Comparison of ENCODE assay signal across 31 cellular contexts in the genomic region with DNA sequence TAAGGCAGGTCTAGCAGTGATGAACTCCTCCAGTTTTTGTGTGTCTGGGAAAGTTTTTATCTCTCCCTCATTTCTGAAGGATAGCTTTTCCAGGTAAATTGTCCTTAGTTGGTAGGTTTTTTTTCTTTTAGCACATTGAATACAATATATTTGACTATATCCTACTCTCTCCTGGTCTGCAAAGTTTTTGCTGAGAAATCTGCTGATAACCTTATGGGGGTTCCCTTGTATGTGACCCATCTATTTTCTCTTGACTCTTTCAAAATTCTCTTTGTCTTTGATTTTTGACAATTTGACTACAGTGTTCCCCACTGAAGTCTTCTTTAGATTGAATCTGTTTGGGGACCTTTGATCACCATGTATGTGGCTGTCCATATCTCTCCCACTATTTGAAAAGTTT. TPM values are rescaled to one million over a fixed set of nuclear protein-coding genes. Genes with fewer than 3 reads are reported as not detected.
DNase-seq lines count a peak whose midpoint lies in the region; ATAC-seq, FAIRE-seq and TF ChIP-seq lines count a peak whose summit lies in the region.
"Had no signal": no experiment of that assay in that cellular context is flagged by ENCODE, and none has a peak within 500 bp of the region (broad histone marks: within the 10 kb centered on the region; RNA-seq: fewer than 3 reads in every experiment).

No MANE protein-coding gene starts in this region.

- H3K4me1 Mint-ChIP-seq in CD4-positive, alpha-beta memory T cell, result no peaks in the 10 kb centered on the region
- H3K4me1 Mint-ChIP-seq: B cell; CD14-positive monocyte; CD4-positive, CD25-positive, alpha-beta regulatory T cell; CD8-positive, alpha-beta memory T cell had no signal

- ATAC-seq in A549, result no peak
- ATAC-seq: CD8-positive, alpha-beta T cell had no signal

- peaks cover 11 to 21% of the 10 kb centered on the region in 2 donors for H3K27me3 Mint-ChIP-seq in CD4-positive, alpha-beta memory T cell

- H3K9me3 ChIP-seq in A549 (peaks cover 48% of the 10 kb centered on the region), HEK293 (ENCODE audit: control insufficient read depth, insufficient read depth, low read depth, low read length) (peaks cover 27% of the 10 kb centered on the region)
- H3K9me3 ChIP-seq in CD4-positive, alpha-beta memory T cell (ENCODE audit: control insufficient read depth in 1 of 2, low read length in 2 of 2), result no peaks in the 10 kb centered on the region
- H3K9me3 ChIP-seq: BE2C had no signal

- H3K36me3 Mint-ChIP-seq in CD4-positive, alpha-beta memory T cell, result no peaks in the 10 kb centered on the region
- H3K36me3 Mint-ChIP-seq: CD14-positive monocyte; CD4-positive, CD25-positive, alpha-beta regulatory T cell; CD8-positive, alpha-beta T cell had no signal

- H3K4me3 ChIP-seq in A549, result no peak overlapping the region
- H3K4me3 ChIP-seq in HEK293 (ENCODE audit: low read depth, low read length), result no peak overlapping the region
- no peak overlapping the region for H3K4me3 ChIP-seq in CD4-positive, alpha-beta memory T cell (ENCODE audit: low read length in 2 of 2)
- H3K4me3 ChIP-seq: BLaER1; BLaER1 treated with 17β-estradiol and CSF1 and Interleukin-3, amounts not matched to agents 10 nM and 100 nM had no signal

- no peak for TF ChIP-seq RAD21 in A549 (conservative IDR thresholded peaks at IDR 0.05 in 1 of 2, IDR thresholded peaks at IDR 0.05 in 1 of 2)

- DNase-seq in A549 (ENCODE audit: low read depth in 1 of 2, low spot score in 1 of 2), result no peak
- no peak for DNase-seq in CD4-positive, alpha-beta memory T cell
- no peak for DNase-seq in NK-92 (lab: John Stamatoyannopoulos, UW; ENCODE audit: unreplicated experiment)
- DNase-seq: 8988T; ACHN; AML-193; BE2C; C1 segment of cervical spinal cord; Caco-2; Calu3; CD4-positive, alpha-beta T cell; CD4-positive, CD25-positive, alpha-beta regulatory T cell; CD8-positive, alpha-beta memory T cell; CD8-positive, alpha-beta T cell; COR-L47; DMS 273 treated with DMSO at 0.1 percent for 48 hours; DMS153; DMS53; DMS79; DMS79 treated with DMSO at 0.1 percent for 48 hours; DND-41; EL had no signal

- peaks cover 0 to 3% of the 10 kb centered on the region in 2 experiments; a peak in 2 of 3 replicates for H3K36me3 ChIP-seq in HEK293 (ENCODE audit: control insufficient read depth in 2 of 2, insufficient read depth in 1 of 2, low read length in 2 of 2)
- no peaks in the 10 kb centered on the region for H3K36me3 ChIP-seq in CD4-positive, alpha-beta memory T cell (ENCODE audit: insufficient read depth, low read length)
- H3K36me3 ChIP-seq: BE2C; BLaER1; BLaER1 treated with 17β-estradiol and CSF1 and Interleukin-3, amounts not matched to agents 10 nM and 100 nM had no signal

- TF ChIP-seq EP300 in A549 (IDR thresholded peaks at IDR 0.05), result no peak

- H3K4me1 ChIP-seq in A549 (no peaks in the 10 kb centered on the region), HEK293 (ENCODE audit: control insufficient read depth, insufficient read depth, low read length) (no peaks in the 10 kb centered on the region)
- H3K4me1 ChIP-seq in CD4-positive, alpha-beta memory T cell (ENCODE audit: insufficient read depth, low read length), result no peaks in the 10 kb centered on the region
- H3K4me1 ChIP-seq: BE2C, BLaER1, Caco-2 had no signal

- H3K9me3 Mint-ChIP-seq in CD4-positive, alpha-beta memory T cell, result peaks cover 0 to 42% (median 30%) of the 10 kb centered on the region in 8 donors

- POLR2A ChIA-PET in A549 (lab: Yijun Ruan, JAX), result no interaction called here
- POLR2A ChIA-PET in HEK293 (lab: Yijun Ruan, JAX), result no interaction called here
- POLR2A ChIA-PET in CD4-positive, alpha-beta memory T cell (lab: Charles Lee; ENCODE audit: partially characterized antibody), result no interaction called here

- CTCF ChIA-PET in A549 (lab: Yijun Ruan, JAX), result interaction anchor here (0.8 to 1.2 kb wide), 3 partner anchors 11 to 16 kb away, joined by 3 read pairs; no protein-coding TSS in a partner anchor
- CTCF ChIA-PET in HEK293 (lab: Yijun Ruan, JAX), result interaction anchor here (0.6 to 1.1 kb wide), 4 partner anchors 13 to 267 kb away, joined by 3 to 4 read pairs (median 3); no protein-coding TSS in a partner anchor
- CTCF ChIA-PET in CD4-positive, alpha-beta memory T cell (lab: Charles Lee; ENCODE audit: partially characterized antibody), result no interaction called here

- no peak for TF ChIP-seq POLR2A in A549 (IDR thresholded peaks at IDR 0.05; ENCODE audit: low read length)

- TF ChIP-seq CTCF in A549 (IDR thresholded peaks at IDR 0.05), result no peak
- TF ChIP-seq CTCF in HEK293 (tag by site-specific recombination; IDR thresholded peaks at IDR 0.05), result no peak

- H3K27me3 ChIP-seq in CD4-positive, alpha-beta memory T cell (ENCODE audit: insufficient read depth, low read length), result no peaks in the 10 kb centered on the region
- H3K27me3 ChIP-seq: BE2C; BLaER1; BLaER1 treated with 17β-estradiol and CSF1 and Interleukin-3, amounts not matched to agents 10 nM and 100 nM had no signal

- peak; percentile 77 for FAIRE-seq in A549 (lab: Jason Lieb, UNC)
- FAIRE-seq: A204.1, D721Med had no signal

- no peak overlapping the region for H3K4me3 Mint-ChIP-seq in CD4-positive, alpha-beta memory T cell
- H3K4me3 Mint-ChIP-seq: B cell; CD14-positive monocyte; CD4-positive, alpha-beta T cell; CD4-positive, CD25-positive, alpha-beta regulatory T cell; CD8-positive, alpha-beta memory T cell; CD8-positive, alpha-beta T cell had no signal

- no peak overlapping the region for H3K4me2 ChIP-seq in A549
- H3K4me2 ChIP-seq: BLaER1; BLaER1 treated with 17β-estradiol and CSF1 and Interleukin-3, amounts not matched to agents 10 nM and 100 nM had no signal

- H3K27ac Mint-ChIP-seq in CD4-positive, alpha-beta memory T cell, result no peak overlapping the region
- H3K27ac Mint-ChIP-seq: B cell; CD14-positive monocyte; CD4-positive, alpha-beta T cell; CD4-positive, CD25-positive, alpha-beta regulatory T cell; CD8-positive, alpha-beta memory T cell; CD8-positive, alpha-beta T cell had no signal

- H3K27ac ChIP-seq in A549 (no peak overlapping the region), HEK293 (ENCODE audit: extremely low read depth, low read depth, low read length) (no peak overlapping the region)
- no peak overlapping the region for H3K27ac ChIP-seq in CD4-positive, alpha-beta memory T cell (ENCODE audit: low read depth, low read length)
- H3K27ac ChIP-seq: 22Rv1; BLaER1; BLaER1 treated with 17β-estradiol and CSF1 and Interleukin-3, amounts not matched to agents 10 nM and 100 nM; C4-2B had no signal

- intact Hi-C loops in CD4-positive, alpha-beta memory T cell (cut with micrococcal nuclease), result no loop called here

TF ChIP-seq in A549, 52 proteins besides CTCF, POLR2A, EP300 and RAD21 (continues in another document):
- no peak for TF ChIP-seq ZSCAN20 (CRISPR knock-in tag; IDR thresholded peaks at IDR 0.05)
- no peak for TF ChIP-seq FOSL2 (IDR thresholded peaks at IDR 0.05)
- no peak for TF ChIP-seq FOSL2 (CRISPR knock-in tag; IDR thresholded peaks at IDR 0.05)
- TF ChIP-seq ZNF302 (CRISPR knock-in tag; IDR thresholded peaks at IDR 0.05), result no peak
- no peak for TF ChIP-seq CBX2 (IDR thresholded peaks at IDR 0.05; ENCODE audit: borderline replicate concordance, low read depth)
- no peak for TF ChIP-seq MAFK (IDR thresholded peaks at IDR 0.05; ENCODE audit: partially characterized antibody)
- TF ChIP-seq, protein P1, sequence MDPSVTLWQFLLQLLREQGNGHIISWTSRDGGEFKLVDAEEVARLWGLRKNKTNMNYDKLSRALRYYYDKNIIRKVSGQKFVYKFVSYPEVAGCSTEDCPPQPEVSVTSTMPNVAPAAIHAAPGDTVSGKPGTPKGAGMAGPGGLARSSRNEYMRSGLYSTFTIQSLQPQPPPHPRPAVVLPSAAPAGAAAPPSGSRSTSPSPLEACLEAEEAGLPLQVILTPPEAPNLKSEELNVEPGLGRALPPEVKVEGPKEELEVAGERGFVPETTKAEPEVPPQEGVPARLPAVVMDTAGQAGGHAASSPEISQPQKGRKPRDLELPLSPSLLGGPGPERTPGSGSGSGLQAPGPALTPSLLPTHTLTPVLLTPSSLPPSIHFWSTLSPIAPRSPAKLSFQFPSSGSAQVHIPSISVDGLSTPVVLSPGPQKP (IDR thresholded peaks at IDR 0.05; ENCODE audit: low read depth, low read length), result no peak
- TF ChIP-seq CHD4 (IDR thresholded peaks at IDR 0.05; ENCODE audit: borderline replicate concordance), result no peak
- no peak for TF ChIP-seq MAX (IDR thresholded peaks at IDR 0.05)

TF ChIP-seq in HEK293, 187 proteins besides CTCF, POLR2A, EP300 and RAD21 (continues in another document):
- TF ChIP-seq ZNF600 (tag by site-specific recombination; IDR thresholded peaks at IDR 0.05) (no peak), BCL11B (tag by site-specific recombination; IDR thresholded peaks at IDR 0.05; ENCODE audit: low read depth) (no peak), ZNF394 (tag by site-specific recombination; IDR thresholded peaks at IDR 0.05; ENCODE audit: borderline replicate concordance) (no peak), TCF7L2 (IDR thresholded peaks at IDR 0.05; ENCODE audit: borderline replicate concordance, low read depth, low read length) (no peak), SETDB1 (IDR thresholded peaks at IDR 0.05; ENCODE audit: insufficient read length, low read length) (peak; percentile 42), ZNF791 (tag by site-specific recombination; IDR thresholded peaks at IDR 0.05) (peak; percentile 97), ZFHX2 (tag by site-specific recombination; conservative IDR thresholded peaks at IDR 0.05) (no peak), ZEB2 (tag by site-specific recombination; IDR thresholded peaks at IDR 0.05) (no peak)

RNA-seq across cellular contexts. Expression of gene ZNF507, which starts 42.6 kb away (rescaled TPM):
- 49.8 and 50.1 TPM in 2 replicates for polyA plus RNA-seq in A549 (2011; rRNA removed)
- polyA plus RNA-seq in A549 (2012; cell fraction: cytosol; rRNA removed), result 11.6 and 12.2 TPM in 2 replicates
- polyA plus RNA-seq in A549 (2012; cell fraction: nucleus; rRNA removed), result 8.4 and 11.3 TPM in 2 replicates
- polyA plus RNA-seq in A549 (2017; fragmentation: RNase III; extraction: RNeasy Plus Mini Kit Qiagen cat#74134 plus additional on column Dnase treatment), result 14.0 to 14.9 TPM (median 14.6 TPM) in 3 replicates
- 40.2 and 42.9 TPM in 2 replicates for polyA minus RNA-seq in A549 (2011; rRNA and poly(A)+ RNA removed)
- 10 to 100 TPM; 39.2 to 40.8 TPM for total RNA-seq in CD4-positive, alpha-beta memory T cell
- 1 to 10 TPM; 5.0 to 7.8 TPM for polyA plus RNA-seq in CD4-positive, alpha-beta memory T cell
